In the genomic region with DNA sequence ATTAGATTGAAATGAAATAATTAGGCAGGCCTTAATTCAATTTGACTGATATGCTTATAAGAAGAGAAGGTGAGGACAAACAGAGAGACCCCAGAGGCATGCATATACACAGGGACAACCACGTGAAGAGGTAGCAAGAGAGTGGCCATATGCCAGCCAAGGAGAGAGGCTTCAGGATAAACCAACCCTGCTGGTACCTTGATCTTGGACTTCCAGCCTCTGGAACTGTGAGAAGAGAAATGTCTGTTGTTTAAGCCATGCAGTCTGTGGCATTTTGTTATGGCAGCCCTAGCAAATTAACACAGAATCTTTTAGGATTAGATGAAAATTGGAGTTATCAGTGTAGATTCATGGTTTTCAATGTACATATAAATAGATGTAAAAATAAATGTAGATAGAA, we compare ENCODE assay signal across 36 cellular contexts.
"Had no signal": no experiment of that assay in that cellular context is flagged by ENCODE, and none has a peak within 500 bp of the region (broad histone marks: within the 10 kb centered on the region; RNA-seq: fewer than 3 reads in every experiment).

No MANE protein-coding gene starts in this region.

- DNase-seq: Karpas-422, Kasumi-1, MG63, MM.1S, MV-4-11, NCI-H1048, NCI-H1092, NCI-H1092 treated with DMSO at 0.1 percent for 48 hours, NCI-H1105, NCI-H1105 treated with DMSO at 0.1 percent for 48 hours, NCI-H1417, NCI-H1417 treated with DMSO at 0.1 percent for 48 hours, NCI-H1436, NCI-H1436 treated with DMSO at 0.1 percent for 48 hours, NCI-H146, NCI-H1694, NCI-H1694 treated with DMSO at 0.1 percent for 48 hours, NCI-H187, NCI-H187 treated with DMSO at 0.1 percent for 48 hours, NCI-H1930, NCI-H2029, NCI-H2029 treated with DMSO at 0.1 percent for 48 hours, NCI-H2081, NCI-H2081 treated with DMSO at 0.1 percent for 48 hours, NCI-H2107, NCI-H2171, NCI-H2171 treated with DMSO at 0.1 percent for 48 hours, NCI-H2227 treated with DMSO at 0.1 percent for 48 hours, NCI-H226, NCI-H345, NCI-H446, NCI-H446 treated with DMSO at 0.1 percent for 48 hours, NCI-H510A, NCI-H510A treated with DMSO at 0.1 percent for 48 hours, NCI-H524, NCI-H524 treated with DMSO at 0.1 percent for 48 hours had no signal

- H3K4me3 ChIP-seq: MG63 had no signal

- H3K27me3 ChIP-seq: MG63 had no signal

- H3K36me3 ChIP-seq: MG63 had no signal

- H3K9me3 ChIP-seq: MG63 had no signal
